Comparison of ENCODE assay signal across 1 cellular context in genomic region chr11:125057370-125058060, GRCh38.
TF ChIP-seq lines count a peak whose summit lies in the region.

No MANE protein-coding gene starts in this region.

TF ChIP-seq in liver, 16 proteins besides CTCF, POLR2A, EP300 and RAD21:
- TF ChIP-seq REST (IDR thresholded peaks at IDR 0.05) (no peak), HNF4G (IDR thresholded peaks at IDR 0.05) (no peak), HNF4A (conservative IDR thresholded peaks at IDR 0.05) (peak; percentile 51 to 79), RXRA (IDR thresholded peaks at IDR 0.05) (peak; percentile 21 to 51)
